2 cellular contexts compared by ENCODE assay signal in the genomic region with DNA sequence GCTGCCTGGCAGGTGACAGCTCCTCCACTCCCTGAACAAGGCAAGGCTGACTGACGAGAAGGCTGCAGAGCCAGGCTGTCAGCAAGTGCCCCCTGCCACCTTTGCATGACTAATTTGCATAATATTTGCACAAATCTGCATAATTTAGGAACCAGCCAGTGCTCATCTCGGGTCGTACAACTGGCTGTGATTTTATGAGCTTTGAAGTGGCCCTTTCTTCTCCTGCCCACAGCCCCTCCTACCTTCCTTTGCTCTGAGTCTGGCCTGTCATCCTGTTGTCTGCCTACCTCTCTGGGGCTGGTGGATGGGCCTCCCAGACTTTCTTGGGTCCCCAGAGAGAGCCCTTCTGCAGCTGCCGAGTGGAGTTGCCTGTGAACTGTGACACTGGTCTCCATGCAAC.
A peak's percentile ranks its signal among the peaks of the same experiment; 100 is the strongest.
TF ChIP-seq lines count a peak whose summit lies in the region.

No MANE protein-coding gene starts in this region.

TF ChIP-seq in HEK293, 187 proteins besides CTCF, POLR2A, EP300 and RAD21 (continued from another document):
- TF ChIP-seq, protein P1, sequence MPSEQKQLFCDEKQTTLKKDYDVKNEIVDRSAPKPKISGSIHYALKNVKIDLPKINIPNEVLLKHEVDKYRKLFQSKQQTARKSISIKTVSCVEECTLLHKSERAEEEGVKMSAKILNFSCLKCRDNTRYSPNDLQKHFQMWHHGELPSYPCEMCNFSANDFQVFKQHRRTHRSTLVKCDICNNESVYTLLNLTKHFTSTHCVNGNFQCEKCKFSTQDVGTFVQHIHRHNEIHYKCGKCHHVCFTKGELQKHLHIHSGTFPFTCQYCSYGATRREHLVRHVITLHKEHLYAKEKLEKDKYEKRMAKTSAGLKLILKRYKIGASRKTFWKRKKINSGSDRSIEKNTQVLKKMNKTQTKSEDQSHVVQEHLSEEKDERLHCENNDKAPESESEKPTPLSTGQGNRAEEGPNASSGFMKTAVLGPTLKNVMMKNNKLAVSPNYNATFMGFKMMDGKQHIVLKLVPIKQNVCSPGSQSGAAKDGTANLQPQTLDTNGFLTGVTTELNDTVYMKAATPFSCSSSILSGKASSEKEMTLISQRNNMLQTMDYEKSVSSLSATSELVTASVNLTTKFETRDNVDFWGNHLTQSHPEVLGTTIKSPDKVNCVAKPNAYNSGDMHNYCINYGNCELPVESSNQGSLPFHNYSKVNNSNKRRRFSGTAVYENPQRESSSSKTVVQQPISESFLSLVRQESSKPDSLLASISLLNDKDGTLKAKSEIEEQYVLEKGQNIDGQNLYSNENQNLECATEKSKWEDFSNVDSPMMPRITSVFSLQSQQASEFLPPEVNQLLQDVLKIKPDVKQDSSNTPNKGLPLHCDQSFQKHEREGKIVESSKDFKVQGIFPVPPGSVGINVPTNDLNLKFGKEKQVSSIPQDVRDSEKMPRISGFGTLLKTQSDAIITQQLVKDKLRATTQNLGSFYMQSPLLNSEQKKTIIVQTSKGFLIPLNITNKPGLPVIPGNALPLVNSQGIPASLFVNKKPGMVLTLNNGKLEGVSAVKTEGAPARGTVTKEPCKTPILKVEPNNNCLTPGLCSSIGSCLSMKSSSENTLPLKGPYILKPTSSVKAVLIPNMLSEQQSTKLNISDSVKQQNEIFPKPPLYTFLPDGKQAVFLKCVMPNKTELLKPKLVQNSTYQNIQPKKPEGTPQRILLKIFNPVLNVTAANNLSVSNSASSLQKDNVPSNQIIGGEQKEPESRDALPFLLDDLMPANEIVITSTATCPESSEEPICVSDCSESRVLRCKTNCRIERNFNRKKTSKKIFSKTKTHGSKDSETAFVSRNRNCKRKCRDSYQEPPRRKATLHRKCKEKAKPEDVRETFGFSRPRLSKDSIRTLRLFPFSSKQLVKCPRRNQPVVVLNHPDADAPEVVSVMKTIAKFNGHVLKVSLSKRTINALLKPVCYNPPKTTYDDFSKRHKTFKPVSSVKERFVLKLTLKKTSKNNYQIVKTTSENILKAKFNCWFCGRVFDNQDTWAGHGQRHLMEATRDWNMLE (tag by site-specific recombination; conservative IDR thresholded peaks at IDR 0.05; ENCODE audit: low read depth), result no peak
- no peak for TF ChIP-seq ZBTB11 (tag by site-specific recombination; conservative IDR thresholded peaks at IDR 0.05; ENCODE audit: low read depth)
- TF ChIP-seq SETDB1 (IDR thresholded peaks at IDR 0.05; ENCODE audit: insufficient read length, low read length), result no peak
- 0 out of 2 replicates have a peak, but pooled peaks have one; percentile 10 for TF ChIP-seq ZFHX2 (tag by site-specific recombination; conservative IDR thresholded peaks at IDR 0.05)

TF ChIP-seq in WTC11, 78 proteins besides CTCF, POLR2A, EP300 and RAD21 (continued from another document):
- TF ChIP-seq, protein P2, sequence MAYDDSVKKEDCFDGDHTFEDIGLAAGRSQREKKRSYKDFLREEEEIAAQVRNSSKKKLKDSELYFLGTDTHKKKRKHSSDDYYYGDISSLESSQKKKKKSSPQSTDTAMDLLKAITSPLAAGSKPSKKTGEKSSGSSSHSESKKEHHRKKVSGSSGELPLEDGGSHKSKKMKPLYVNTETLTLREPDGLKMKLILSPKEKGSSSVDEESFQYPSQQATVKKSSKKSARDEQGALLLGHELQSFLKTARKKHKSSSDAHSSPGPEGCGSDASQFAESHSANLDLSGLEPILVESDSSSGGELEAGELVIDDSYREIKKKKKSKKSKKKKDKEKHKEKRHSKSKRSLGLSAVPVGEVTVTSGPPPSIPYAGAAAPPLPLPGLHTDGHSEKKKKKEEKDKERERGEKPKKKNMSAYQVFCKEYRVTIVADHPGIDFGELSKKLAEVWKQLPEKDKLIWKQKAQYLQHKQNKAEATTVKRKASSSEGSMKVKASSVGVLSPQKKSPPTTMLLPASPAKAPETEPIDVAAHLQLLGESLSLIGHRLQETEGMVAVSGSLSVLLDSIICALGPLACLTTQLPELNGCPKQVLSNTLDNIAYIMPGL (CRISPR knock-in tag; IDR thresholded peaks at IDR 0.05), result no peak
- TF ChIP-seq, protein P3, sequence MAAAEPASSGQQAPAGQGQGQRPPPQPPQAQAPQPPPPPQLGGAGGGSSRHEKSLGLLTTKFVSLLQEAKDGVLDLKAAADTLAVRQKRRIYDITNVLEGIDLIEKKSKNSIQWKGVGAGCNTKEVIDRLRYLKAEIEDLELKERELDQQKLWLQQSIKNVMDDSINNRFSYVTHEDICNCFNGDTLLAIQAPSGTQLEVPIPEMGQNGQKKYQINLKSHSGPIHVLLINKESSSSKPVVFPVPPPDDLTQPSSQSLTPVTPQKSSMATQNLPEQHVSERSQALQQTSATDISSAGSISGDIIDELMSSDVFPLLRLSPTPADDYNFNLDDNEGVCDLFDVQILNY (CRISPR knock-in tag; IDR thresholded peaks at IDR 0.05), result no peak
- TF ChIP-seq, protein P4, sequence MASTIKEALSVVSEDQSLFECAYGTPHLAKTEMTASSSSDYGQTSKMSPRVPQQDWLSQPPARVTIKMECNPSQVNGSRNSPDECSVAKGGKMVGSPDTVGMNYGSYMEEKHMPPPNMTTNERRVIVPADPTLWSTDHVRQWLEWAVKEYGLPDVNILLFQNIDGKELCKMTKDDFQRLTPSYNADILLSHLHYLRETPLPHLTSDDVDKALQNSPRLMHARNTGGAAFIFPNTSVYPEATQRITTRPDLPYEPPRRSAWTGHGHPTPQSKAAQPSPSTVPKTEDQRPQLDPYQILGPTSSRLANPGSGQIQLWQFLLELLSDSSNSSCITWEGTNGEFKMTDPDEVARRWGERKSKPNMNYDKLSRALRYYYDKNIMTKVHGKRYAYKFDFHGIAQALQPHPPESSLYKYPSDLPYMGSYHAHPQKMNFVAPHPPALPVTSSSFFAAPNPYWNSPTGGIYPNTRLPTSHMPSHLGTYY (CRISPR knock-in tag; IDR thresholded peaks at IDR 0.05), result no peak
- TF ChIP-seq ATF6 (CRISPR knock-in tag; IDR thresholded peaks at IDR 0.05), result no peak
- no peak for TF ChIP-seq ELF4 (CRISPR knock-in tag; IDR thresholded peaks at IDR 0.05; ENCODE audit: low read depth)
- TF ChIP-seq, protein P5, sequence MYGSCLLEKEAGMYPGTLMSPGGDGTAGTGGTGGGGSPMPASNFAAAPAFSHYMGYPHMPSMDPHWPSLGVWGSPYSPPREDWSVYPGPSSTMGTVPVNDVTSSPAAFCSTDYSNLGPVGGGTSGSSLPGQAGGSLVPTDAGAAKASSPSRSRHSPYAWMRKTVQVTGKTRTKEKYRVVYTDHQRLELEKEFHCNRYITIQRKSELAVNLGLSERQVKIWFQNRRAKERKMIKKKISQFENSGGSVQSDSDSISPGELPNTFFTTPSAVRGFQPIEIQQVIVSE (CRISPR knock-in tag; IDR thresholded peaks at IDR 0.05; ENCODE audit: borderline replicate concordance), result no peak
- TF ChIP-seq SMAD4 (CRISPR knock-in tag; IDR thresholded peaks at IDR 0.05), result no peak
- no peak for TF ChIP-seq EMX1 (CRISPR knock-in tag; IDR thresholded peaks at IDR 0.05)
